ENCODE assay signal across 12 cellular contexts in the genomic region with DNA sequence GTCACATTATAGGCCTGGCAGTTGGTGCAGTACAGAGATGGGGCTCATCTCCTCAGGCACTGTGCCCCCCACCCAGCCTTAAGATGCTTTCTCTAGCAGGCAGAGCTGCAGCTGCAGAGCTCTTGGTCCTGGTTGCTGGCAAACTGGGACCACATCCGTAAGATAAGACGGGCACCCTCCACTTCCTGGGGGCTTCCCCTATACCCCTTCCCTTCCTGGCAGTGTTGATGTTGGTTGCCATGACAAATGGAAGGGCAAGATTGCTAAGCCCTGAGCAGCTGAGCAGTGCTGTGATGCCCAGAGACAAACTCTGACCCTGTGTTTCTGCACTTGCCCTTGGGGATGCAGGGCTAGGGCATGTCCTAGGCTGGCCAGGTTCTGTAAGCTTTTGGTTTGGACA.
DNase-seq lines count a peak whose midpoint lies in the region; ATAC-seq and TF ChIP-seq lines count a peak whose summit lies in the region.
"Had no signal": no experiment of that assay in that cellular context is flagged by ENCODE, and none has a peak within 500 bp of the region (broad histone marks: within the 10 kb centered on the region; RNA-seq: fewer than 3 reads in every experiment).

No MANE protein-coding gene starts in this region.

- H3K36me3 Mint-ChIP-seq in T-helper 2 cell treated with Interferon-gamma antibody and Interleukin-4, amounts not matched to agents 5 μg/mL and 100 μg/mL, for 36 hours (ENCODE audit: low read depth) = peaks cover 9% of the 10 kb centered on the region
- no peaks in the 10 kb centered on the region for H3K36me3 Mint-ChIP-seq in activated naive CD8-positive, alpha-beta T cell

- H3K4me3 ChIP-seq in GM12865 (ENCODE audit: low read depth, low read length) = no peak overlapping the region
- no peak overlapping the region for H3K4me3 ChIP-seq in mucosa of descending colon
- H3K4me3 ChIP-seq: suprapubic skin had no signal

- peak; percentile 46 for DNase-seq in GM12865 (ENCODE audit: low read depth)
- DNase-seq in T-helper 2 cell treated with Interferon-gamma antibody and Interleukin-4, amounts not matched to agents 5 μg/mL and 100 μg/mL, for 36 hours (ENCODE audit: low spot score) = peak; percentile 30
- DNase-seq in stimulated activated CD4-positive, alpha-beta T cell treated with anti-CD3 and anti-CD28 coated beads, Interleukin-2, amount 100 ng/mL, for 4 hours (ENCODE audit: low read depth) = peak; percentile 10
- no peak for DNase-seq in mucosa of descending colon
- DNase-seq in NCI-H446 (lab: John Stamatoyannopoulos, UW) = no peak
- no peak for DNase-seq in 8988T
- DNase-seq: aorta, foreskin fibroblast, H7 had no signal

- H3K36me3 ChIP-seq in mucosa of descending colon (ENCODE audit: low read depth) = no peaks in the 10 kb centered on the region
- H3K36me3 ChIP-seq: suprapubic skin had no signal

- peaks cover 34% of the 10 kb centered on the region for H3K4me1 ChIP-seq in mucosa of descending colon (ENCODE audit: low read depth)

- no peaks in the 10 kb centered on the region for H3K27me3 Mint-ChIP-seq in T-helper 2 cell treated with Interferon-gamma antibody and Interleukin-4, amounts not matched to agents 5 μg/mL and 100 μg/mL, for 36 hours (ENCODE audit: low read depth)
- no peaks in the 10 kb centered on the region for H3K27me3 Mint-ChIP-seq in activated naive CD8-positive, alpha-beta T cell

- peak overlapping the region; percentile 96 for H3K27ac Mint-ChIP-seq in T-helper 2 cell treated with Interferon-gamma antibody and Interleukin-4, amounts not matched to agents 5 μg/mL and 100 μg/mL, for 36 hours
- peak overlapping the region; percentile 83 for H3K27ac Mint-ChIP-seq in activated naive CD8-positive, alpha-beta T cell

- TF ChIP-seq CTCF in GM12865 (IDR thresholded peaks at IDR 0.05; ENCODE audit: insufficient read depth, low read depth, low read length, missing control alignments) (no peak), mucosa of descending colon (IDR thresholded peaks at IDR 0.05) (no peak)

- ATAC-seq in mucosa of descending colon (no peak), GM21360 (IDR thresholded peaks at IDR 0.05; ENCODE audit: unreplicated experiment) (no peak)

- H3K4me3 Mint-ChIP-seq in T-helper 2 cell treated with Interferon-gamma antibody and Interleukin-4, amounts not matched to agents 5 μg/mL and 100 μg/mL, for 36 hours = peak overlapping the region; percentile 84
- peak overlapping the region; percentile 81 for H3K4me3 Mint-ChIP-seq in activated naive CD8-positive, alpha-beta T cell

- H3K9me3 ChIP-seq in mucosa of descending colon = no peaks in the 10 kb centered on the region
- H3K9me3 ChIP-seq: suprapubic skin had no signal

- intact Hi-C loops in mucosa of descending colon (cut with DNase I, micrococcal nuclease) = no loop called here

- peaks cover 49% of the 10 kb centered on the region for H3K4me1 Mint-ChIP-seq in T-helper 2 cell treated with Interferon-gamma antibody and Interleukin-4, amounts not matched to agents 5 μg/mL and 100 μg/mL, for 36 hours (ENCODE audit: low read depth)
- peaks cover 61% of the 10 kb centered on the region for H3K4me1 Mint-ChIP-seq in activated naive CD8-positive, alpha-beta T cell (ENCODE audit: low read depth)

- no peaks in the 10 kb centered on the region for H3K9me3 Mint-ChIP-seq in T-helper 2 cell treated with Interferon-gamma antibody and Interleukin-4, amounts not matched to agents 5 μg/mL and 100 μg/mL, for 36 hours
- H3K9me3 Mint-ChIP-seq in activated naive CD8-positive, alpha-beta T cell (ENCODE audit: low read depth) = no peaks in the 10 kb centered on the region

Comparison
In these comparisons a context has a peak if more than half of its experiments do, and no peak if none do; other contexts are left out.
1. DNase-seq: peak in GM12865 (single experiment), T-helper 2 cell treated with Interferon-gamma antibody and Interleukin-4, amounts not matched to agents 5 μg/mL and 100 μg/mL, for 36 hours (single experiment) and stimulated activated CD4-positive, alpha-beta T cell treated with anti-CD3 and anti-CD28 coated beads, Interleukin-2, amount 100 ng/mL, for 4 hours (single experiment); none in mucosa of descending colon (0 of 3), NCI-H446 (0 of 2) and 8988T (single experiment).